1 cellular context compared by ENCODE assay signal in the genomic region with DNA sequence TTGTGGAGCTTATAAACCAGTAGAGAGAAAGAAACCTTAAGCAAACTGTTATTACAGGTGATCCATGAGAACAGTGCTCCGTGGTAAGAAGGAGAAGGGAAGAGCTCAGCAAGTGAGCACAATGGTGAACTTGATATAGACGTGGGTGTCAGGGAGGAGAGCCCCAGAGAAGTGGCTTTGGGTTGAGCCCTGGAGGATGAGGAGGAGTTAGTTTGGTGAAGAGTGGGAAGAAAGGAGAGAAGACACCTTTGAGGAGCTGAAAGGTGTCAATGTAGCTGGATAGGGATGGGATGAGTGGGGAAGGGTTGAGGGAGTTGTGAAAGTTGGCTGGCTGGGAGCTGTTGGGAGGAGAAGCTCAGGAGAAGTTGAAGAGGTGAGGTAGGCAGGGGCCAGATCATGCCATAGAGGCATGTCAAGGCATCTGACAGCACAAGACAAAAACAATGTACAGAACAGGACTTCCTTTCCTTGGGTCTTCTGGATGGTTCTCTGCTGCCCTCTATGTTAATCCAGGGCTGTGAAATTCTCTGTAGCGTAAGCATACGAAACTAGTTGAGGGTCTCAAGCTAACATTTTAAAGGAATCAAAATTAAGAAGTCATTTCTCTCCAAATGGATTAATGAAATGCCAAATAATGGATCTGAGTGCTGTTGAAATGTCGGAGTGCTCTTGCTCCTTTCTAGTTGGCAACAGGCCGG.
TF ChIP-seq lines count a peak whose summit lies in the region.

No MANE protein-coding gene starts in this region.

TF ChIP-seq in IMR-90, 13 proteins besides CTCF, POLR2A, EP300 and RAD21:
- TF ChIP-seq BHLHE40 (IDR thresholded peaks at IDR 0.05; ENCODE audit: low read depth, low read length) = no peak
- TF ChIP-seq MXI1 (IDR thresholded peaks at IDR 0.05; ENCODE audit: borderline replicate concordance, low read depth, low read length) = no peak
- no peak for TF ChIP-seq RFX5 (IDR thresholded peaks at IDR 0.05; ENCODE audit: low read depth, low read length)
- TF ChIP-seq MAZ (IDR thresholded peaks at IDR 0.05; ENCODE audit: borderline replicate concordance, low read depth, low read length) = no peak
- no peak for TF ChIP-seq SMC3 (IDR thresholded peaks at IDR 0.05; ENCODE audit: low read depth, low read length)
- TF ChIP-seq FOS (IDR thresholded peaks at IDR 0.05; ENCODE audit: low read depth, low read length) = no peak
- TF ChIP-seq, protein P1, sequence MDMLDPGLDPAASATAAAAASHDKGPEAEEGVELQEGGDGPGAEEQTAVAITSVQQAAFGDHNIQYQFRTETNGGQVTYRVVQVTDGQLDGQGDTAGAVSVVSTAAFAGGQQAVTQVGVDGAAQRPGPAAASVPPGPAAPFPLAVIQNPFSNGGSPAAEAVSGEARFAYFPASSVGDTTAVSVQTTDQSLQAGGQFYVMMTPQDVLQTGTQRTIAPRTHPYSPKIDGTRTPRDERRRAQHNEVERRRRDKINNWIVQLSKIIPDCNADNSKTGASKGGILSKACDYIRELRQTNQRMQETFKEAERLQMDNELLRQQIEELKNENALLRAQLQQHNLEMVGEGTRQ (IDR thresholded peaks at IDR 0.05; ENCODE audit: low read depth, low read length) = no peak
- no peak for TF ChIP-seq CHD1 (IDR thresholded peaks at IDR 0.05; ENCODE audit: low read depth, low read length)
- TF ChIP-seq NFE2L2 (IDR thresholded peaks at IDR 0.05; ENCODE audit: low read depth, low read length) = no peak
- TF ChIP-seq, protein P2, sequence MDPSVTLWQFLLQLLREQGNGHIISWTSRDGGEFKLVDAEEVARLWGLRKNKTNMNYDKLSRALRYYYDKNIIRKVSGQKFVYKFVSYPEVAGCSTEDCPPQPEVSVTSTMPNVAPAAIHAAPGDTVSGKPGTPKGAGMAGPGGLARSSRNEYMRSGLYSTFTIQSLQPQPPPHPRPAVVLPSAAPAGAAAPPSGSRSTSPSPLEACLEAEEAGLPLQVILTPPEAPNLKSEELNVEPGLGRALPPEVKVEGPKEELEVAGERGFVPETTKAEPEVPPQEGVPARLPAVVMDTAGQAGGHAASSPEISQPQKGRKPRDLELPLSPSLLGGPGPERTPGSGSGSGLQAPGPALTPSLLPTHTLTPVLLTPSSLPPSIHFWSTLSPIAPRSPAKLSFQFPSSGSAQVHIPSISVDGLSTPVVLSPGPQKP (IDR thresholded peaks at IDR 0.05; ENCODE audit: borderline replicate concordance, low read depth, low read length) = no peak
- TF ChIP-seq RCOR1 (IDR thresholded peaks at IDR 0.05; ENCODE audit: insufficient replicate concordance, low read length) = no peak
- no peak for TF ChIP-seq MAFK (IDR thresholded peaks at IDR 0.05; ENCODE audit: low read depth, low read length)
- no peak for TF ChIP-seq CEBPB (IDR thresholded peaks at IDR 0.05; ENCODE audit: low read depth, low read length)
